8 cellular contexts compared by ENCODE assay signal in the genomic region with DNA sequence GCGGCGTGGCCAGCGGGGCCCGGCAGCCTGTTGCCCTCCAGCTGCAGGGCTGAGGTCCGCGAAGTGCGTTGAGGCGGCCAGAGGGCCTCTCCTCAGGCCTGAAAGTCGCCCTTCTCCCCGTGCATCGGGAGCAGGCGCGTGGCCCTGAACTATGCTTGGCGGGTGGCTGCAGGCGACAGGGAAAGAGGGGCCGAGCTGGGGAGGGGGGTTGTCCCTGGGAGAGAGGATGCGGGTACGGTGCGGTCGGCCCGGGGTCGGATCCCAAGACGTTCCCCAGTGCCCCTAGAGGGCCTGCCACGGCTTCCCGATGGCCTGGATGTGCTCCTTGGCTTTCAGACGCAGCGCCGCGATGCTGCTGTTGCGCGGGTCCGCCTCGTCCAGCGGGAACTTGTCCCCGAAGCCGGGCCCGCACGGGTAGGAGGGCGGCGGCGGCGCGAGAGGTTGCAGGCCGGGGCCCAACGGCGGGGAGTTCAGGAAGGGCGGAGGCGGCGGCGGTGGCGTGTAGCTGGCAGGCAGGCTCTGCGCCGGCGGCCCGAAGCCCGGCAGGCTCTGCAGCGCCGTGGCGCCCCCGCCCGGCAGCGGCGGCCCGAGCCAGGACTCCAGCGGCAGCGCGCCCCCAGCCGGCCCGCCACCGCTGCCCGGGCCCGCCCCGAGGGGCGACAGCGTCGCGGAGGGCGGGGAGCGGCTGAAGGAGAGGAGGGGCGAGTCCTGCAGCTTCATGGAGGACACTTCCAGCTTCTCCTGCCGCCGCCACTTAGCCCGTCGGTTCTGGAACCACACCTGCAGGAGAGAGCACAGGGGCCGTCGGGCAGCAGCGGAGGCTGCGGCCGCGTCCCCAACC. TPM values are rescaled to one million over a fixed set of nuclear protein-coding genes. Genes with fewer than 3 reads are reported as not detected.
DNase-seq lines count a peak whose midpoint lies in the region; ATAC-seq, FAIRE-seq and TF ChIP-seq lines count a peak whose summit lies in the region.

No MANE protein-coding gene starts in this region.

- CTCF ChIA-PET in K562 (lab: Yijun Ruan, JAX; ENCODE audit: low intra/inter-chr PET ratio), result no interaction called here

- no peak overlapping the region for H2AFZ ChIP-seq in K562 (ENCODE audit: low read depth, low read length)
- H2AFZ ChIP-seq in mesenchymal stem cell (ENCODE audit: low read depth, low read length), result peak overlapping the region; percentile 67

- in situ Hi-C loops in K562 (cut with MboI), result no loop called here

- TF ChIP-seq POLR2A in K562 (conservative IDR thresholded peaks at IDR 0.05), result no peak

- peak; percentile 44 for ATAC-seq in GM19438 (IDR thresholded peaks at IDR 0.05; ENCODE audit: low read depth, unreplicated experiment)
- peak; percentile 75 for ATAC-seq in K562

- no peak overlapping the region for H3K4ac ChIP-seq in mesenchymal stem cell (ENCODE audit: low read depth in 1 of 2, low read length in 2 of 2)

- TF ChIP-seq RAD21 in K562 (CRISPR knock-in tag; conservative IDR thresholded peaks at IDR 0.05 in 1 of 2, IDR thresholded peaks at IDR 0.05 in 1 of 2), result peak in 1 of 2 experiments; percentile 36; a peak in 2 of 4 replicates

- H2BK15ac ChIP-seq in mesenchymal stem cell (ENCODE audit: low read depth, poor library complexity, severe bottlenecking), result no peak overlapping the region

- no peak overlapping the region for H3K27ac ChIP-seq in BLaER1
- H3K27ac ChIP-seq in K562 (ENCODE audit: extremely low read depth, low read depth, low read length), result no peak overlapping the region
- no peak overlapping the region for H3K27ac ChIP-seq in mesenchymal stem cell (ENCODE audit: low read length, poor library complexity, severe bottlenecking)

- H3K9ac ChIP-seq in BLaER1, result no peak overlapping the region
- H3K9ac ChIP-seq in K562 (ENCODE audit: insufficient read depth in 1 of 2, low read depth in 2 of 2, low read length in 2 of 2), result no peak overlapping the region; a peak in 1 of 4 replicates
- no peak overlapping the region for H3K9ac ChIP-seq in mesenchymal stem cell (ENCODE audit: low read length)

- no peaks in the 10 kb centered on the region for H3K9me1 ChIP-seq in K562 (ENCODE audit: control insufficient read depth, insufficient read depth, low read length)

- WGBS in K562 (ENCODE audit: insufficient coverage, low coverage, missing lambda C conversion rate), result 23% methylated on average over 10 of the region's 90 CpGs
- WGBS in mesenchymal stem cell, result 3% methylated on average over 55 of the region's 90 CpGs

- no peaks in the 10 kb centered on the region for H3K79me1 ChIP-seq in mesenchymal stem cell (replicated peaks; ENCODE audit: low read length, poor library complexity, severe bottlenecking)

- DNase-seq in NCI-H2196 treated with DMSO at 0.1 percent for 48 hours (lab: John Stamatoyannopoulos, UW; ENCODE audit: unreplicated experiment) (peak; percentile 22), K562 (ENCODE audit: extremely low read depth in 1 of 4, low spot score in 3 of 4) (peak; percentile 27 to 51 (median 36)), mesenchymal stem cell (peak; percentile 18), mucosa of gallbladder (ENCODE audit: low spot score) (no peak), middle frontal gyrus (ENCODE audit: extremely low spot score, low spot score) (no peak)
- no peak for DNase-seq in effector CD8-positive, alpha-beta T cell (lab: John Stamatoyannopoulos, UW)

- H2BK12ac ChIP-seq in mesenchymal stem cell (ENCODE audit: low read length in 2 of 2), result no peak overlapping the region

- H4K8ac ChIP-seq in mesenchymal stem cell (ENCODE audit: low read length), result no peak overlapping the region

- TF ChIP-seq EP300 in K562 (IDR thresholded peaks at IDR 0.05; ENCODE audit: low read length), result no peak

- H2AK5ac ChIP-seq in mesenchymal stem cell (ENCODE audit: low read length, severe bottlenecking), result no peak overlapping the region

- POLR2A ChIA-PET in K562 (lab: Yijun Ruan, JAX), result interaction anchor here (0.6 kb wide), 1 partner anchor 55 kb away, joined by 3 read pairs; no protein-coding TSS in a partner anchor

- H3K9me3 ChIP-seq in BLaER1 (peaks cover 98% of the 10 kb centered on the region), K562 (replicated peaks; ENCODE audit: control insufficient read depth, insufficient read depth, low read depth, low read length) (no peaks in the 10 kb centered on the region), mesenchymal stem cell (ENCODE audit: control insufficient read depth, low read length) (no peaks in the 10 kb centered on the region)

- peak in 2 of 3 experiments; percentile 43 to 87; a peak in 4 of 6 replicates for TF ChIP-seq CTCF in K562 (IDR thresholded peaks at IDR 0.05 in 2 of 3, conservative IDR thresholded peaks at IDR 0.05 in 1 of 3; ENCODE audit: insufficient read depth in 2 of 3, low read depth in 1 of 3, low read length in 3 of 3)

- H3K27me3 ChIP-seq in BLaER1, result peaks cover 100% of the 10 kb centered on the region
- peaks cover 5 to 56% of the 10 kb centered on the region in 2 experiments; a peak in 3 of 5 replicates for H3K27me3 ChIP-seq in K562 (ENCODE audit: control insufficient read depth in 2 of 2, insufficient read depth in 2 of 2, low read length in 2 of 2)
- peaks cover 95 to 98% of the 10 kb centered on the region in 2 experiments for H3K27me3 ChIP-seq in mesenchymal stem cell (ENCODE audit: control insufficient read depth in 1 of 2, insufficient read depth in 1 of 2, low read length in 2 of 2)

- no peak overlapping the region for H3K23ac ChIP-seq in mesenchymal stem cell (ENCODE audit: low read length in 2 of 2)

- FAIRE-seq in K562 (lab: Jason Lieb, UNC), result no peak

- H2BK5ac ChIP-seq in mesenchymal stem cell (ENCODE audit: low read depth, low read length, poor library complexity, severe bottlenecking), result no peak overlapping the region

- H3K4me2 ChIP-seq in BLaER1 (peak overlapping the region; percentile 66), K562 (ENCODE audit: insufficient read depth, low read length) (no peak overlapping the region), mesenchymal stem cell (ENCODE audit: low read length, poor library complexity, severe bottlenecking) (peak overlapping the region; percentile 61)

- no peaks in the 10 kb centered on the region for H3K36me3 ChIP-seq in BLaER1
- H3K36me3 ChIP-seq in K562 (ENCODE audit: control insufficient read depth, insufficient read depth, low read length), result no peaks in the 10 kb centered on the region
- no peaks in the 10 kb centered on the region for H3K36me3 ChIP-seq in mesenchymal stem cell (ENCODE audit: control insufficient read depth in 1 of 2, insufficient read depth in 2 of 2, low read depth in 1 of 2, low read length in 2 of 2)

- H3K14ac ChIP-seq in mesenchymal stem cell (ENCODE audit: low read length in 2 of 2), result peak overlapping the region in 1 of 2 experiments; percentile 93

- intact Hi-C loops in K562 (cut with micrococcal nuclease), result no loop called here

- H3K18ac ChIP-seq in mesenchymal stem cell (ENCODE audit: low read depth in 1 of 2, low read length in 2 of 2), result no peak overlapping the region

- H3K4me1 ChIP-seq in BLaER1, result peaks cover 8% of the 10 kb centered on the region; the same call in 1 of the 2 replicates
- H3K4me1 ChIP-seq in K562 (replicated peaks in 1 of 2; ENCODE audit: control insufficient read depth in 2 of 2, insufficient read depth in 2 of 2, low read length in 2 of 2), result peaks cover 0 to 32% of the 10 kb centered on the region in 2 experiments; a peak in 2 of 5 replicates
- peaks cover 30% of the 10 kb centered on the region for H3K4me1 ChIP-seq in mesenchymal stem cell (ENCODE audit: control insufficient read depth, insufficient read depth, low read depth, low read length)

- H3K4me3 ChIP-seq in BLaER1 (peak overlapping the region; percentile 55), K562 (no peak overlapping the region), mesenchymal stem cell (ENCODE audit: insufficient read depth in 1 of 2, low read depth in 1 of 2, low read length in 2 of 2) (peak overlapping the region in 1 of 2 experiments; percentile 43)

- H3K79me2 ChIP-seq in K562 (ENCODE audit: control insufficient read depth, insufficient read depth, low read length), result no peaks in the 10 kb centered on the region

- H4K20me1 ChIP-seq in BLaER1 (peaks cover 7% of the 10 kb centered on the region; the same call in 1 of the 2 replicates), K562 (replicated peaks; ENCODE audit: control insufficient read depth, insufficient read depth, low read length) (no peaks in the 10 kb centered on the region)

- no TSS peak for BruUV-seq in K562 (replicated peaks; lab: Mats Ljungman, UMichigan)

- peak overlapping the region; percentile 4 for H4K91ac ChIP-seq in mesenchymal stem cell (ENCODE audit: low read length)

- H2BK120ac ChIP-seq in mesenchymal stem cell (ENCODE audit: low read depth, low read length), result no peak overlapping the region

RNA-seq across cellular contexts. Expression of gene RAX, which starts 4.3 kb away (rescaled TPM):
- total RNA-seq in K562 (2011; cell fraction: chromatin; rRNA removed; ENCODE audit: low replicate concordance), result not detected in 2 replicates
- total RNA-seq in K562 (2011; cell fraction: nucleolus; rRNA removed), result not detected in 2 replicates
- not detected in 2 replicates for total RNA-seq in K562 (2011; cell fraction: nucleoplasm; rRNA removed)
- total RNA-seq in K562 (2014; rRNA removed) (not detected in 2 replicates), K562 (2014; rRNA removed; fragmentation: Illumina TruSeq; extraction: Trizol) (not detected in 2 replicates), K562 (2015; rRNA removed; fragmentation: Illumina TruSeq; extraction: Trizol) (not detected in 2 replicates), K562 (2021) (not detected in 2 replicates), mucosa of gallbladder (not detected)
- polyA plus RNA-seq in K562 (2011; rRNA removed) (not detected in 2 replicates), K562 (2014; fragmentation: Illumina TruSeq; extraction: Trizol) (not detected in 2 replicates), K562 (2014; fragmentation: Nextera tagmentation; extraction: Ambion mirVana) (not detected), K562 (2014; rRNA removed) (not detected in 2 replicates)
- polyA plus RNA-seq in K562 (2011; cell fraction: cytosol; rRNA removed), result not detected in 2 replicates
- polyA plus RNA-seq in K562 (2011; cell fraction: nucleus; rRNA removed), result not detected in 2 replicates
- 0.11 TPM in 1 of 2 replicates, not detected in the other for polyA plus RNA-seq in K562 (2012)
- not detected in 2 replicates for polyA minus RNA-seq in K562 (2011; rRNA and poly(A)+ RNA removed)
- polyA minus RNA-seq in K562 (2011; cell fraction: cytosol; rRNA and poly(A)+ RNA removed), result not detected in 2 replicates
- polyA minus RNA-seq in K562 (2011; cell fraction: nucleus; rRNA and poly(A)+ RNA removed), result not detected in 2 replicates
- polyA plus RNA-seq in mesenchymal stem cell (2013, experiment 1 of 2), result not detected
- not detected for polyA plus RNA-seq in mesenchymal stem cell (2013, experiment 2 of 2)

RNA-seq across cellular contexts. Expression of gene GRP, which starts 49.0 kb away (rescaled TPM):
- not detected in 2 replicates for total RNA-seq in K562 (2011; cell fraction: chromatin; rRNA removed; ENCODE audit: low replicate concordance)
- total RNA-seq in K562 (2011; cell fraction: nucleolus; rRNA removed), result not detected in 2 replicates
- total RNA-seq in K562 (2011; cell fraction: nucleoplasm; rRNA removed), result not detected in 2 replicates
- total RNA-seq in K562 (2014; rRNA removed), result not detected in 2 replicates
- total RNA-seq in K562 (2014; rRNA removed; fragmentation: Illumina TruSeq; extraction: Trizol), result not detected in 2 replicates
- not detected in 2 replicates for total RNA-seq in K562 (2015; rRNA removed; fragmentation: Illumina TruSeq; extraction: Trizol)
- total RNA-seq in K562 (2021), result not detected in 2 replicates
- not detected in 2 replicates for polyA plus RNA-seq in K562 (2011; rRNA removed)
- polyA plus RNA-seq in K562 (2011; cell fraction: cytosol; rRNA removed), result not detected in 2 replicates
- not detected in 2 replicates for polyA plus RNA-seq in K562 (2011; cell fraction: nucleus; rRNA removed)
- polyA plus RNA-seq in K562 (2012), result 0.25 TPM in 1 of 2 replicates, not detected in the other
- polyA plus RNA-seq in K562 (2014; fragmentation: Illumina TruSeq; extraction: Trizol), result not detected in 2 replicates
- polyA plus RNA-seq in K562 (2014; fragmentation: Nextera tagmentation; extraction: Ambion mirVana), result under 1 TPM in 1 of 2 experiments, not detected in 1; 0.07 TPM
- not detected in 2 replicates for polyA plus RNA-seq in K562 (2014; rRNA removed)
- not detected in 2 replicates for polyA minus RNA-seq in K562 (2011; rRNA and poly(A)+ RNA removed)
- not detected in 2 replicates for polyA minus RNA-seq in K562 (2011; cell fraction: cytosol; rRNA and poly(A)+ RNA removed)
- polyA minus RNA-seq in K562 (2011; cell fraction: nucleus; rRNA and poly(A)+ RNA removed), result not detected in 2 replicates
- polyA plus RNA-seq in mesenchymal stem cell (2013, experiment 1 of 2), result not detected
- not detected for polyA plus RNA-seq in mesenchymal stem cell (2013, experiment 2 of 2)
- not detected for total RNA-seq in mucosa of gallbladder

RNA-seq across cellular contexts. Expression of gene CPLX4, which starts 49.5 kb away (rescaled TPM):
- not detected in 2 replicates for total RNA-seq in K562 (2011; cell fraction: chromatin; rRNA removed; ENCODE audit: low replicate concordance)
- not detected in 2 replicates for total RNA-seq in K562 (2011; cell fraction: nucleolus; rRNA removed)
- not detected in 2 replicates for total RNA-seq in K562 (2011; cell fraction: nucleoplasm; rRNA removed)
- total RNA-seq in K562 (2014; rRNA removed) (not detected in 2 replicates), K562 (2014; rRNA removed; fragmentation: Illumina TruSeq; extraction: Trizol) (not detected in 2 replicates), K562 (2015; rRNA removed; fragmentation: Illumina TruSeq; extraction: Trizol) (not detected in 2 replicates), K562 (2021) (not detected in 2 replicates), mucosa of gallbladder (not detected)
- polyA plus RNA-seq in K562 (2011; rRNA removed) (not detected in 2 replicates), K562 (2014; fragmentation: Illumina TruSeq; extraction: Trizol) (not detected in 2 replicates), K562 (2014; fragmentation: Nextera tagmentation; extraction: Ambion mirVana) (not detected), K562 (2014; rRNA removed) (not detected in 2 replicates)
- not detected in 2 replicates for polyA plus RNA-seq in K562 (2011; cell fraction: cytosol; rRNA removed)
- not detected in 2 replicates for polyA plus RNA-seq in K562 (2011; cell fraction: nucleus; rRNA removed)
- not detected in 2 replicates for polyA plus RNA-seq in K562 (2012)
- polyA minus RNA-seq in K562 (2011; rRNA and poly(A)+ RNA removed), result not detected in 2 replicates
- polyA minus RNA-seq in K562 (2011; cell fraction: cytosol; rRNA and poly(A)+ RNA removed), result not detected in 2 replicates
- polyA minus RNA-seq in K562 (2011; cell fraction: nucleus; rRNA and poly(A)+ RNA removed), result not detected in 2 replicates
- not detected for polyA plus RNA-seq in mesenchymal stem cell (2013, experiment 1 of 2)
- not detected for polyA plus RNA-seq in mesenchymal stem cell (2013, experiment 2 of 2)

Comparison
In these comparisons a context has a peak if more than half of its experiments do, and no peak if none do; other contexts are left out.
1. DNase-seq: peak in NCI-H2196 treated with DMSO at 0.1 percent for 48 hours (single experiment), K562 (4 of 4) and mesenchymal stem cell (single experiment); none in effector CD8-positive, alpha-beta T cell (single experiment), mucosa of gallbladder (single experiment) and middle frontal gyrus (single experiment).